In the genomic region with DNA sequence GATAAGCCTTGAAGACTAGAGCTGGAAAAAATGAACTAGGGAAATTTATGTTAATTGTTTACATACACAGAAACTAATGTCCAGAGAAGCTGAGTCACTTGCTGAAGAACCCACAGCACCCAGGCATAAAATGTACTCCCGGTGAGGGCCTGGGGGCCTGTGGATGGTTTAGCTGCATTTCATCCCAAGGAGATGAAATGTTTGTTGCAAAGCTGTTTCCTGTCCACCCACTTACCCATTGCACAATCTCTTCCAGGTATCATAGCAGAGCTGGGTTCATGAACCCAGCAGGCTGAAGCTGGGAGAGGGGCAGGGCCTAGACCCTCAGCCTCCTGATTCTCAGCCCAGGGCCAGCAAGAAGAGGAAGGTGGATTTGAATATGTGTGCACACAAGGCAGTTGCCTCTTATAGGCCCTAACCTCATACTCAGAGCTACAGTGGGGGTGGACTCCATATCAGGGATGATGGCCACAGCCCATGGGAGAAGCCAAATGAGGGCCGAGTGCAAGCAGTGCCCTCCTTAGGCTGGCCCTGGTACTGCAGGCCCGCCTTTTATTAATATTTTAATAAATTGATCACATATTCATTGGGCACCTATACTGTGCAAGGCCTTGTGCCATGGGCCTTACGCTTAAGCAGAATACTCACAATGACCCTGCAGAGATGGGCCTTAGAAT, we compare ENCODE assay signal across 9 cellular contexts.
A peak's percentile ranks its signal among the peaks of the same experiment; 100 is the strongest.
DNase-seq lines count a peak whose midpoint lies in the region; ATAC-seq lines count a peak whose summit lies in the region.
"Had no signal": no experiment of that assay in that cellular context is flagged by ENCODE, and none has a peak within 500 bp of the region (broad histone marks: within the 10 kb centered on the region; RNA-seq: fewer than 3 reads in every experiment).

No MANE protein-coding gene starts in this region.

- POLR2A ChIA-PET in activated CD4-positive, alpha-beta T cell treated with anti-CD3 and anti-CD28 coated beads, Interleukin-2, amount 10 ng/mL, durations not matched to agents 7 days and 5 days (lab: Charles Lee) = no interaction called here

- H3K27ac Mint-ChIP-seq in activated CD4-positive, alpha-beta T cell treated with anti-CD3 and anti-CD28 coated beads, Interleukin-2, amount 10 ng/mL, durations not matched to agents 7 days and 5 days = no peak overlapping the region

- H3K36me3 Mint-ChIP-seq in activated CD4-positive, alpha-beta T cell treated with anti-CD3 and anti-CD28 coated beads, Interleukin-2, amount 10 ng/mL, durations not matched to agents 7 days and 5 days (ENCODE audit: low read depth) = no peaks in the 10 kb centered on the region
- H3K36me3 Mint-ChIP-seq: activated naive CD4-positive, alpha-beta T cell treated with anti-CD3 and anti-CD28 coated beads, Interleukin-2, amount 50 U/mL, for 24 hours had no signal

- no peaks in the 10 kb centered on the region for H3K36me3 ChIP-seq in mesodermal cell (ENCODE audit: control insufficient read depth, insufficient read depth, low read length)

- no peak overlapping the region for H3K4me3 Mint-ChIP-seq in activated CD4-positive, alpha-beta T cell treated with anti-CD3 and anti-CD28 coated beads, Interleukin-2, amount 10 ng/mL, durations not matched to agents 7 days and 5 days
- H3K4me3 Mint-ChIP-seq: activated naive CD4-positive, alpha-beta T cell treated with anti-CD3 and anti-CD28 coated beads, Interleukin-2, amount 50 U/mL, for 24 hours had no signal

- H3K27ac ChIP-seq in mesodermal cell (ENCODE audit: low read depth, low read length, severe bottlenecking) = peak overlapping the region; percentile 8

- H3K4me1 ChIP-seq in mesodermal cell (ENCODE audit: control insufficient read depth, insufficient read depth, low read length, poor library complexity, severe bottlenecking) = no peaks in the 10 kb centered on the region

- WGBS in mesodermal cell (ENCODE audit: insufficient coverage in 2 of 2), 2 experiments = 57% methylated on average over 1 of the region's 4 CpGs; no CpG with 5 or more reads in 1 of the 2 experiments

- CTCF ChIA-PET in activated CD4-positive, alpha-beta T cell treated with anti-CD3 and anti-CD28 coated beads, Interleukin-2, amount 10 ng/mL, durations not matched to agents 7 days and 5 days (lab: Charles Lee) = interaction anchor here (0.8 to 1.0 kb wide), 2 partner anchors 10 to 13 kb away, joined by 3 read pairs; no protein-coding TSS in a partner anchor

- no peaks in the 10 kb centered on the region for H3K9me3 ChIP-seq in mesodermal cell (ENCODE audit: control insufficient read depth, low read length)

- H3K4me3 ChIP-seq in mesodermal cell (ENCODE audit: extremely low read depth, insufficient read depth, low read length, poor library complexity, severe bottlenecking) = no peak overlapping the region

- H3K9me3 Mint-ChIP-seq in activated CD4-positive, alpha-beta T cell treated with anti-CD3 and anti-CD28 coated beads, Interleukin-2, amount 10 ng/mL, durations not matched to agents 7 days and 5 days = no peaks in the 10 kb centered on the region
- H3K9me3 Mint-ChIP-seq: activated naive CD4-positive, alpha-beta T cell treated with anti-CD3 and anti-CD28 coated beads, Interleukin-2, amount 50 U/mL, for 24 hours had no signal

- DNase-seq in activated CD4-positive, alpha-beta T cell treated with anti-CD3 and anti-CD28 coated beads, Interleukin-2, amount 50 U/mL, for 48 hours = peak; percentile 11 to 26
- DNase-seq in activated CD4-positive, alpha-beta T cell treated with anti-CD3 and anti-CD28 coated beads, Interleukin-2, amount 10 ng/mL, durations not matched to agents 7 days and 5 days = no peak
- DNase-seq in NCI-H2196 treated with DMSO at 0.1 percent for 48 hours (lab: John Stamatoyannopoulos, UW; ENCODE audit: unreplicated experiment) = peak; percentile 15
- peak; percentile 76 for DNase-seq in dermis blood vessel endothelial cell
- no peak for DNase-seq in activated naive CD4-positive, alpha-beta T cell treated with Interleukin-2 at 50 U/mL for 16 hours
- no peak for DNase-seq in activated CD8-positive, alpha-beta memory T cell treated with anti-CD3 and anti-CD28 coated beads for 24 hours

- no peaks in the 10 kb centered on the region for H3K4me1 Mint-ChIP-seq in activated CD4-positive, alpha-beta T cell treated with anti-CD3 and anti-CD28 coated beads, Interleukin-2, amount 10 ng/mL, durations not matched to agents 7 days and 5 days
- H3K4me1 Mint-ChIP-seq: activated naive CD4-positive, alpha-beta T cell treated with anti-CD3 and anti-CD28 coated beads, Interleukin-2, amount 50 U/mL, for 24 hours had no signal

- ATAC-seq in GM19395 (IDR thresholded peaks at IDR 0.05; ENCODE audit: unreplicated experiment) = no peak

- H3K27me3 Mint-ChIP-seq in activated CD4-positive, alpha-beta T cell treated with anti-CD3 and anti-CD28 coated beads, Interleukin-2, amount 10 ng/mL, durations not matched to agents 7 days and 5 days = peaks cover 2% of the 10 kb centered on the region

Comparison
In these comparisons a context has a peak if more than half of its experiments do, and no peak if none do; other contexts are left out.
1. DNase-seq: peak in activated CD4-positive, alpha-beta T cell treated with anti-CD3 and anti-CD28 coated beads, Interleukin-2, amount 50 U/mL, for 48 hours (2 of 2), NCI-H2196 treated with DMSO at 0.1 percent for 48 hours (single experiment) and dermis blood vessel endothelial cell (single experiment); none in activated CD4-positive, alpha-beta T cell treated with anti-CD3 and anti-CD28 coated beads, Interleukin-2, amount 10 ng/mL, durations not matched to agents 7 days and 5 days (single experiment), activated naive CD4-positive, alpha-beta T cell treated with Interleukin-2 at 50 U/mL for 16 hours (single experiment) and activated CD8-positive, alpha-beta memory T cell treated with anti-CD3 and anti-CD28 coated beads for 24 hours (single experiment).